9 cellular contexts compared by ENCODE assay signal in the genomic region with DNA sequence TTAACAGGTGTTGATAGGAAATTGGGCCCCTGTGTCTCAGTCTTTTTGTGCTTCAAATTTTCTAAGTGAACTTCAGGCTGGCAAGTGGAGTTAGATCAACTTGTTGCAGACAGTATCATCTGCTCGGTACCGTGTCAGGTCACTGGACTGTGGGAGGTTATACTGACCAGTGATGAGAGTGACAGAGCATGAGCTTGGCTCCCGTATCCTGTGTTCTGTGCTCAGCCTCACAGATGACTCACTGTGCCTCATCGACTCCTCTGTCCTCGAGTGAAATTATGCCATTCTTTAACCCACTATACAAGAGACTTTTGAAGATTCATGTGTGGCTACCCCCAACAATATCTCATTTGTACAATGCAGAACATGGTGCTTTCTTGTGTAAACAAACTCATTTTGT. TPM values are rescaled to one million over a fixed set of nuclear protein-coding genes. Genes with fewer than 3 reads are reported as not detected.
DNase-seq lines count a peak whose midpoint lies in the region; ATAC-seq and TF ChIP-seq lines count a peak whose summit lies in the region.
"Had no signal": no experiment of that assay in that cellular context is flagged by ENCODE, and none has a peak within 500 bp of the region (broad histone marks: within the 10 kb centered on the region; RNA-seq: fewer than 3 reads in every experiment).

No MANE protein-coding gene starts in this region.

- TF ChIP-seq CTCF in brain microvascular endothelial cell (IDR thresholded peaks at IDR 0.05; ENCODE audit: low read depth, low read length, missing control alignments): no peak

- H3K36me3 Mint-ChIP-seq in T-helper 17 cell (ENCODE audit: low read depth): peaks cover 3% of the 10 kb centered on the region

- no peaks in the 10 kb centered on the region for H3K36me3 ChIP-seq in brain microvascular endothelial cell (replicated peaks)

- DNase-seq in activated gamma-delta T cell treated with Interleukin-2 at 50 U/mL for 16 hours: peak; percentile 36
- no peak for DNase-seq in activated gamma-delta T cell (lab: John Stamatoyannopoulos, UW)
- DNase-seq in T-helper 17 cell: peak in 1 of 3 donors; percentile 24
- DNase-seq in brain microvascular endothelial cell: peak; percentile 14
- DNase-seq in stimulated activated naive CD8-positive, alpha-beta T cell treated with anti-CD3 and anti-CD28 coated beads, Interleukin-15, Interleukin-2, amounts not matched to agents 100 U/mL and 50 U/mL, for 24 hours: peak; percentile 47
- no peak for DNase-seq in NCI-H82 treated with DMSO at 0.1 percent for 48 hours (lab: John Stamatoyannopoulos, UW; ENCODE audit: unreplicated experiment)
- DNase-seq in iPS-NIHi11 (ENCODE audit: low spot score): no peak
- DNase-seq: NCI-H1048 had no signal

- ATAC-seq in T-helper 17 cell (peak; percentile 39), GM19035 (IDR thresholded peaks at IDR 0.05; ENCODE audit: unreplicated experiment) (no peak)
- ATAC-seq in stimulated activated naive CD8-positive, alpha-beta T cell treated with anti-CD3 and anti-CD28 coated beads, Interleukin-15, Interleukin-2, amounts not matched to agents 100 U/mL and 50 U/mL, for 24 hours: peak; percentile 55

- no peak overlapping the region for H3K27ac Mint-ChIP-seq in T-helper 17 cell

- peaks cover 68% of the 10 kb centered on the region for H3K4me1 Mint-ChIP-seq in T-helper 17 cell

- H3K4me3 Mint-ChIP-seq in T-helper 17 cell: peak overlapping the region; percentile 95

- peaks cover 7% of the 10 kb centered on the region for H3K27me3 ChIP-seq in brain microvascular endothelial cell (replicated peaks)

- in situ Hi-C loops in brain microvascular endothelial cell (cut with HindIII; ENCODE audit: low pct_ligation_motif_present, low sequenced_read_pairs): no loop called here

- no peak overlapping the region for H3K27ac ChIP-seq in brain microvascular endothelial cell

- H3K9me3 ChIP-seq in T-helper 17 cell (ENCODE audit: control insufficient read depth, low read length, poor library complexity, severe bottlenecking): no peaks in the 10 kb centered on the region

- no peak overlapping the region for H3K4me3 ChIP-seq in brain microvascular endothelial cell (ENCODE audit: low read depth, low read length)

- no peaks in the 10 kb centered on the region for H3K27me3 Mint-ChIP-seq in T-helper 17 cell

RNA-seq across cellular contexts. Expression of a gene that starts 7.9 kb away (rescaled TPM):
- total RNA-seq in T-helper 17 cell: 100 to 1,000 TPM; 113 to 195 TPM

RNA-seq across cellular contexts. Expression of a gene that starts 15.2 kb away (rescaled TPM):
- total RNA-seq in T-helper 17 cell: not detected

RNA-seq across cellular contexts. Expression of a gene that starts 51.5 kb away (rescaled TPM):
- 10 to 100 TPM in 1 of 2 donors, 1 to 10 TPM in 1; 7.2 to 22.5 TPM for total RNA-seq in T-helper 17 cell

Comparison
In these comparisons a context has a peak if more than half of its experiments do, and no peak if none do; other contexts are left out.
1. DNase-seq: peak in activated gamma-delta T cell treated with Interleukin-2 at 50 U/mL for 16 hours (single experiment), brain microvascular endothelial cell (single experiment) and stimulated activated naive CD8-positive, alpha-beta T cell treated with anti-CD3 and anti-CD28 coated beads, Interleukin-15, Interleukin-2, amounts not matched to agents 100 U/mL and 50 U/mL, for 24 hours (single experiment); none in activated gamma-delta T cell (single experiment), NCI-H82 treated with DMSO at 0.1 percent for 48 hours (single experiment) and iPS-NIHi11 (single experiment).